In the genomic region with DNA sequence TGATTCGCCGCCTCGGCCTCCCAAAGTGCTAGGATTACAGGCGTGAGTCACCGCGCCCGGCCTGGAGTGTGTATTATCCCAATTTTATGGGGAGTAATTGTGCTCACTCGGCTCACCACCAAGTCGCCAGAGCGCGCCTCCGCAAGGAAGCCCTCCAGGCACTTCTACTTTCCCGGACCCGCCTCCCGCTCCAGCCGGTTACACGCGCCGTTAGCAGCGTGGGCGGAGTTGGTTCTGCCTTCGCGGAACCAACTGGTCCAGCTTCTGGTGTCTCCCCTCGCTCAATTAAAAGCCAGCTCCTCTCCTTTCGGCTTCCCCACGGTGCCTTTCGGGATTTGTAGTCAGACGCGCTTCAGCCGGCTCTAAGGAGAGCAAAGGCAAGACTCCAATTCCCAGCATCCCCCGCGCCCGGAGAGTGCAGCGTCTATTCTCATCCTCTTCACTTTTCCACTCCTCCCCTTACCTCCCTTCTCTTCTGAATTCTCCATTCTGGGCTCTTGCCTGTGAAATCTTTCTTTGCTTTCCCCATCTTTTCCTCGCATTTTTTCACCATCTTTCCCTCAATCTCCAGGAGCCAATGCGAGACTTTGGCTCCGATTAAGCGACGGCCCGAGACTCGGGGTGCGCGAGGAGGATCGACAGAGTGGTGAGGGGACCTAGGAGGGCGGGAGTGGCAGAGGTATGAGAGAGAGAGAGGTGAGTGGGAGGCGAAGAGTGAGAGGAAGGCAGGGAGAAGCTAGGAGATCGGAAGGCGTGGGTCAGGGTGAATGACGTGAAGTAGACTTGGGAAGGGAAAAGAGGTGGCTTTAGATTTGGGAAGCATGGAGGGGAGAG, we compare ENCODE assay signal across 2 cellular contexts.
TF ChIP-seq lines count a peak whose summit lies in the region.

A gene (plus strand): TSS at position 450 of the 834 bp plus-strand sequence.

TF ChIP-seq in IMR-90, 13 proteins besides CTCF, POLR2A, EP300 and RAD21:
- TF ChIP-seq MXI1 (IDR thresholded peaks at IDR 0.05; ENCODE audit: borderline replicate concordance, low read depth, low read length) = peak; percentile 73; the same call in 1 of the 2 replicates
- TF ChIP-seq MAZ (IDR thresholded peaks at IDR 0.05; ENCODE audit: borderline replicate concordance, low read depth, low read length) = peak; percentile 48; the same call in 1 of the 2 replicates
- no peak for TF ChIP-seq BHLHE40 (IDR thresholded peaks at IDR 0.05; ENCODE audit: low read depth, low read length)
- TF ChIP-seq SMC3 (IDR thresholded peaks at IDR 0.05; ENCODE audit: low read depth, low read length) = peak; percentile 1; the same call in 1 of the 2 replicates
- TF ChIP-seq RCOR1 (IDR thresholded peaks at IDR 0.05; ENCODE audit: insufficient replicate concordance, low read length) = no peak
TF ChIP-seq in IMR-90: peak in this region for 3.

TF ChIP-seq in endothelial cell of umbilical vein, 7 proteins besides CTCF, POLR2A, EP300 and RAD21:
- TF ChIP-seq FOS (IDR thresholded peaks at IDR 0.05; ENCODE audit: borderline replicate concordance, insufficient read depth, low read length) (no peak), MYC (IDR thresholded peaks at IDR 0.05; ENCODE audit: low read depth, low read length) (peak; percentile 48), POLR2AphosphoS5 (IDR thresholded peaks at IDR 0.05; ENCODE audit: insufficient read depth, low read depth, low read length) (peak; percentile 59), EZH2 (IDR thresholded peaks at IDR 0.05; ENCODE audit: borderline replicate concordance, low read depth, low read length, severe bottlenecking) (no peak), GATA2 (IDR thresholded peaks at IDR 0.05; ENCODE audit: insufficient read depth, insufficient read length, low read depth, low read length) (no peak), JUN (IDR thresholded peaks at IDR 0.05; ENCODE audit: borderline replicate concordance, insufficient read depth, insufficient read length, low read depth) (no peak)
- TF ChIP-seq, protein P1, sequence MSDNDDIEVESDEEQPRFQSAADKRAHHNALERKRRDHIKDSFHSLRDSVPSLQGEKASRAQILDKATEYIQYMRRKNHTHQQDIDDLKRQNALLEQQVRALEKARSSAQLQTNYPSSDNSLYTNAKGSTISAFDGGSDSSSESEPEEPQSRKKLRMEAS (IDR thresholded peaks at IDR 0.05; ENCODE audit: insufficient read depth, insufficient read length) = no peak
